ENCODE assay signal across 29 cellular contexts in genomic region chr2:121884515-121884915, GRCh38.
A peak's percentile ranks its signal among the peaks of the same experiment; 100 is the strongest.
DNase-seq lines count a peak whose midpoint lies in the region; ATAC-seq, FAIRE-seq and TF ChIP-seq lines count a peak whose summit lies in the region.
"Had no signal": no experiment of that assay in that cellular context is flagged by ENCODE, and none has a peak within 500 bp of the region (broad histone marks: within the 10 kb centered on the region; RNA-seq: fewer than 3 reads in every experiment).

No MANE protein-coding gene starts in this region.

- H3K23ac ChIP-seq in mesendoderm (ENCODE audit: low read length) = no peak overlapping the region
- H3K23ac ChIP-seq in H9 (ENCODE audit: insufficient read length, low read depth, low read length) = no peak overlapping the region

- H3K4me1 Mint-ChIP-seq in H9 = peaks cover 10 to 12% of the 10 kb centered on the region in 2 experiments

- H2BK15ac ChIP-seq in mesendoderm (replicated peaks; ENCODE audit: low read depth) (no peak overlapping the region), H9 (ENCODE audit: low read depth, low read length) (no peak overlapping the region)

- FAIRE-seq in HepG2 (lab: Jason Lieb, UNC) = no peak
- FAIRE-seq: A549, frontal cortex had no signal

- no peak overlapping the region for H3K4me3 ChIP-seq in liver (ENCODE audit: low read depth in 1 of 3, low read length in 3 of 3)
- no peak overlapping the region for H3K4me3 ChIP-seq in HepG2 (replicated peaks in 1 of 3; ENCODE audit: insufficient read depth in 1 of 3, low read depth in 2 of 3, low read length in 3 of 3)
- no peak overlapping the region for H3K4me3 ChIP-seq in mesendoderm (ENCODE audit: low read length)
- H3K4me3 ChIP-seq: A549, HAP-1, psoas muscle, testis, uterus had no signal

- DNase-seq in HepG2 (ENCODE audit: low spot score) = no peak
- DNase-seq in dermis microvascular lymphatic vessel endothelial cell (ENCODE audit: low read depth in 2 of 2) = peak; percentile 92 to 94
- DNase-seq in mesendoderm = peak; percentile 32
- no peak for DNase-seq in Kasumi-1 (lab: John Stamatoyannopoulos, UW)
- no peak for DNase-seq in GM10248 (ENCODE audit: extremely low spot score)
- DNase-seq in H9 = no peak
- DNase-seq in foreskin keratinocyte = no peak
- DNase-seq: activated CD4-positive, alpha-beta T cell treated with anti-CD3 and anti-CD28 coated beads, Interleukin-2, amount 50 U/mL, for 4 hours; activated naive CD4-positive, alpha-beta T cell treated with anti-CD3 and anti-CD28 coated beads for 36 hours; AML-193; brain microvascular endothelial cell; CD8-positive, alpha-beta T cell; DMS 273 treated with DMSO at 0.1 percent for 48 hours; effector CD8-positive, alpha-beta T cell; mesenchymal stem cell; MV-4-11; NCI-H146; occipital lobe; psoas muscle; SHP77 treated with DMSO at 0.1 percent for 48 hours; stimulated activated naive CD8-positive, alpha-beta T cell treated with anti-CD3 and anti-CD28 coated beads, Interleukin-15, Interleukin-2, amounts not matched to agents 100 U/mL and 50 U/mL, for 24 hours; testis; uterus had no signal

- POLR2A ChIA-PET in HepG2 (lab: Yijun Ruan, JAX) (no interaction called here), GM10248 (lab: Yijun Ruan, JAX) (no interaction called here)

- H3K4me1 ChIP-seq in liver (ENCODE audit: control insufficient read depth in 4 of 4, insufficient read depth in 4 of 4, low read length in 3 of 4) (no peaks in the 10 kb centered on the region), HepG2 (ENCODE audit: insufficient read depth, low read length) (no peaks in the 10 kb centered on the region), mesendoderm (ENCODE audit: control insufficient read depth, low read depth, low read length) (no peaks in the 10 kb centered on the region), H9 (ENCODE audit: insufficient read depth, low read length) (peaks cover 3% of the 10 kb centered on the region; the same call in 1 of the 2 replicates), foreskin keratinocyte (no peaks in the 10 kb centered on the region)
- H3K4me1 ChIP-seq: A549, HAP-1, psoas muscle, testis, uterus had no signal

- H4K91ac ChIP-seq in H9 (ENCODE audit: insufficient read length, low read depth, low read length) = no peak overlapping the region

- H3K9ac ChIP-seq in liver (ENCODE audit: low read depth in 1 of 2, low read length in 2 of 2) = no peak overlapping the region
- H3K9ac ChIP-seq in HepG2 (ENCODE audit: insufficient read depth, low read depth, low read length) = no peak overlapping the region
- no peak overlapping the region for H3K9ac ChIP-seq in mesendoderm (ENCODE audit: low read length)
- H3K9ac ChIP-seq in H9 (ENCODE audit: extremely low read depth, insufficient read length, low read length) = no peak overlapping the region

- H3K79me2 ChIP-seq in HepG2 (ENCODE audit: insufficient read depth, low read length) (no peaks in the 10 kb centered on the region), mesendoderm (ENCODE audit: control insufficient read depth, insufficient read depth, low read length) (no peaks in the 10 kb centered on the region), H9 (ENCODE audit: insufficient read depth, low read length) (no peaks in the 10 kb centered on the region)

- H3K9me3 Mint-ChIP-seq in H9 = peaks cover 2 to 3% of the 10 kb centered on the region in 2 experiments; a peak in 4 of 5 replicates
- H3K9me3 Mint-ChIP-seq: activated naive CD4-positive, alpha-beta T cell treated with anti-CD3 and anti-CD28 coated beads for 36 hours; activated T-helper 1 cell treated with anti-CD3 and anti-CD28 coated beads, Interleukin-12 subunit alpha, Interleukin-12 subunit beta, Interleukin-2, Interleukin-4 antibody, amounts not matched to agents 30 ng/mL and 10 ng/mL and 1 ng/mL, durations not matched to agents 14 hours and 24 hours and 36 hours; CD8-positive, alpha-beta T cell had no signal

- H2AK5ac ChIP-seq in mesendoderm (ENCODE audit: low read length) (no peak overlapping the region), H9 (ENCODE audit: insufficient read length, low read length) (no peak overlapping the region)

- H3K36me3 Mint-ChIP-seq in H9 (ENCODE audit: insufficient read depth in 1 of 3, low read depth in 3 of 3) = peaks cover 0 to 3% (median 2%) of the 10 kb centered on the region in 3 experiments; a peak in 2 of 7 replicates
- H3K36me3 Mint-ChIP-seq: CD8-positive, alpha-beta T cell had no signal

- TF ChIP-seq CTCF in liver (IDR thresholded peaks at IDR 0.05; ENCODE audit: low read depth, low read length, missing input control) (no peak), HepG2 (CRISPR knock-in tag; IDR thresholded peaks at IDR 0.05) (no peak), GM10248 (IDR thresholded peaks at IDR 0.05; ENCODE audit: control extremely low read depth, extremely low read depth, low read depth, missing control alignments) (no peak), H9 (conservative IDR thresholded peaks at IDR 0.05) (no peak), foreskin keratinocyte (conservative IDR thresholded peaks at IDR 0.05) (no peak)

- H3T11ph ChIP-seq in H9 (ENCODE audit: low read length) = no peak overlapping the region

- no peak overlapping the region for H3K56ac ChIP-seq in mesendoderm (ENCODE audit: low read length)
- H3K56ac ChIP-seq in H9 (ENCODE audit: insufficient read length, low read depth, low read length) = no peak overlapping the region

- TF ChIP-seq EP300 in HepG2 (IDR thresholded peaks at IDR 0.05; ENCODE audit: low read depth in 2 of 2, low read length in 2 of 2) (no peak), HepG2 (CRISPR knock-in tag; IDR thresholded peaks at IDR 0.05; ENCODE audit: borderline replicate concordance) (no peak)

- peak overlapping the region in 1 of 2 donors; percentile 7 for H3K27ac ChIP-seq in liver (ENCODE audit: low read depth in 1 of 2, low read length in 2 of 2)
- H3K27ac ChIP-seq in HepG2 (ENCODE audit: extremely low read length, insufficient read depth, low read length) = no peak overlapping the region
- no peak overlapping the region for H3K27ac ChIP-seq in mesendoderm (ENCODE audit: low read depth, low read length)
- no peak overlapping the region for H3K27ac ChIP-seq in H9 (ENCODE audit: insufficient read length, low read depth, low read length)
- H3K27ac ChIP-seq in foreskin keratinocyte = no peak overlapping the region
- H3K27ac ChIP-seq: A549, brain microvascular endothelial cell, psoas muscle, testis, uterus had no signal

- H2BK5ac ChIP-seq in mesendoderm (ENCODE audit: low read length) (no peak overlapping the region), H9 (ENCODE audit: insufficient read length, low read length) (no peak overlapping the region)

- no peak overlapping the region for H3K4me2 ChIP-seq in HepG2 (ENCODE audit: low read depth, low read length)
- no peak overlapping the region for H3K4me2 ChIP-seq in mesendoderm (ENCODE audit: low read length)
- H3K4me2 ChIP-seq in H9 (ENCODE audit: insufficient read depth, insufficient read length, low read length) = no peak overlapping the region
- H3K4me2 ChIP-seq: A549 had no signal

- peaks cover 25% of the 10 kb centered on the region for H3K27me3 Mint-ChIP-seq in H9 (ENCODE audit: low read depth)

- TF ChIP-seq RAD21 in liver (IDR thresholded peaks at IDR 0.05) = no peak
- TF ChIP-seq RAD21 in HepG2 (CRISPR knock-in tag; IDR thresholded peaks at IDR 0.05) = no peak

- 75% methylated on average over 4 of the region's 4 CpGs for WGBS in liver
- 8% methylated on average over 4 of the region's 4 CpGs for WGBS in HepG2 (ENCODE audit: low lambda C conversion rate)
- no CpG with 5 or more reads among the region's 4 CpGs for WGBS in mesendoderm (ENCODE audit: extremely low coverage, insufficient coverage, low lambda C conversion rate)
- no CpG with 5 or more reads among the region's 4 CpGs for WGBS in H9 (ENCODE audit: extremely low coverage, insufficient read length, low lambda C conversion rate)

- H3K14ac ChIP-seq in H9 (ENCODE audit: insufficient read depth, low read length) = no peak overlapping the region

- H4K5ac ChIP-seq in mesendoderm (ENCODE audit: low read length) = no peak overlapping the region
- no peak overlapping the region for H4K5ac ChIP-seq in H9 (ENCODE audit: insufficient read length, low read depth, low read length)

- no TSS peak for BruUV-seq in HepG2 (replicated peaks; lab: Mats Ljungman, UMichigan)

- ATAC-seq in HepG2 (no peak), foreskin keratinocyte (no peak)
- ATAC-seq: A549; CD8-positive, alpha-beta T cell; esophagus mucosa; psoas muscle; stimulated activated naive CD8-positive, alpha-beta T cell treated with anti-CD3 and anti-CD28 coated beads, Interleukin-15, Interleukin-2, amounts not matched to agents 100 U/mL and 50 U/mL, for 24 hours had no signal

- H3K36me3 ChIP-seq in liver (ENCODE audit: control insufficient read depth in 4 of 4, insufficient read depth in 3 of 4, low read depth in 1 of 4, low read length in 3 of 4) (no peaks in the 10 kb centered on the region), HepG2 (replicated peaks in 1 of 2; ENCODE audit: control insufficient read depth in 1 of 2, insufficient read depth in 2 of 2, low read length in 2 of 2) (no peaks in the 10 kb centered on the region), mesendoderm (ENCODE audit: control insufficient read depth, insufficient read depth, low read length) (no peaks in the 10 kb centered on the region)
- H3K36me3 ChIP-seq: brain microvascular endothelial cell, HAP-1, uterus had no signal

- CTCF ChIA-PET in HepG2 (lab: Yijun Ruan, JAX; ENCODE audit: low intra/inter-chr PET ratio, low total read pairs) (no interaction called here), GM10248 (lab: Yijun Ruan, JAX) (interaction anchor here (1.8 kb wide), 1 partner anchor 13 kb away, joined by 7 read pairs; no protein-coding TSS in a partner anchor)

- H2BK20ac ChIP-seq in H9 (ENCODE audit: low read depth, low read length, poor library complexity, severe bottlenecking) = no peak overlapping the region

- H2BK120ac ChIP-seq in mesendoderm (ENCODE audit: low read depth, low read length) (no peak overlapping the region), H9 (ENCODE audit: low read depth, low read length, poor library complexity, severe bottlenecking) (no peak overlapping the region)

- H3K79me1 ChIP-seq in mesendoderm (ENCODE audit: low read length) (no peaks in the 10 kb centered on the region), H9 (ENCODE audit: insufficient read depth, low read depth, low read length, poor library complexity, severe bottlenecking) (no peaks in the 10 kb centered on the region)

- no peak overlapping the region for H3K4ac ChIP-seq in mesendoderm (ENCODE audit: low read depth, low read length)
- H3K4ac ChIP-seq in H9 (ENCODE audit: low read depth, low read length) = no peak overlapping the region

- H4K20me1 ChIP-seq in HepG2 (ENCODE audit: insufficient read depth, low read length) (no peaks in the 10 kb centered on the region), H9 (ENCODE audit: control insufficient read depth, insufficient read depth, insufficient read length) (no peaks in the 10 kb centered on the region)

- H3K27me3 ChIP-seq in liver (ENCODE audit: control insufficient read depth in 4 of 4, insufficient read depth in 4 of 4, low read length in 3 of 4) (peaks cover 0 to 5% (median 0%) of the 10 kb centered on the region in 4 donors), HepG2 (ENCODE audit: control insufficient read depth in 1 of 2, insufficient read depth in 2 of 2, low read length in 2 of 2) (peaks cover 7 to 34% of the 10 kb centered on the region in 2 experiments; a peak in 3 of 5 replicates), mesendoderm (ENCODE audit: insufficient read depth, low read length, poor library complexity) (no peaks in the 10 kb centered on the region), H9 (ENCODE audit: insufficient read depth, low read length) (no peaks in the 10 kb centered on the region), foreskin keratinocyte (no peaks in the 10 kb centered on the region)
- H3K27me3 ChIP-seq: brain microvascular endothelial cell, testis, uterus had no signal

- no peak overlapping the region for H4K8ac ChIP-seq in mesendoderm (ENCODE audit: low read depth, low read length)
- no peak overlapping the region for H4K8ac ChIP-seq in H9 (replicated peaks; ENCODE audit: insufficient read length, low read depth, low read length)

- H3K9me3 ChIP-seq in liver (ENCODE audit: control insufficient read depth in 4 of 4, low read length in 3 of 4) (no peaks in the 10 kb centered on the region), HepG2 (ENCODE audit: low read length) (no peaks in the 10 kb centered on the region), H9 (ENCODE audit: control insufficient read depth, low read depth, low read length) (no peaks in the 10 kb centered on the region)
- H3K9me3 ChIP-seq: A549, HAP-1, psoas muscle, testis, uterus had no signal

- H3K27ac Mint-ChIP-seq in H9 = no peak overlapping the region
- H3K27ac Mint-ChIP-seq: activated naive CD4-positive, alpha-beta T cell treated with anti-CD3 and anti-CD28 coated beads for 36 hours; activated T-helper 1 cell treated with anti-CD3 and anti-CD28 coated beads, Interleukin-12 subunit alpha, Interleukin-12 subunit beta, Interleukin-2, Interleukin-4 antibody, amounts not matched to agents 30 ng/mL and 10 ng/mL and 1 ng/mL, durations not matched to agents 14 hours and 24 hours and 36 hours; CD8-positive, alpha-beta T cell had no signal

- in situ Hi-C loops in HepG2 (cut with HindIII; ENCODE audit: extremely low pct_ligation_motif_present, low pct_unique_long_range_greater_than_20kb) = no loop called here

- H3K23me2 ChIP-seq in H9 (ENCODE audit: insufficient read length, low read depth, low read length, poor library complexity, severe bottlenecking) = no peaks in the 10 kb centered on the region

- H2BK12ac ChIP-seq in H9 (ENCODE audit: insufficient read length, low read depth, low read length) = no peak overlapping the region

- no peak for TF ChIP-seq POLR2A in HepG2 (IDR thresholded peaks at IDR 0.05; ENCODE audit: insufficient read depth in 1 of 2, low read depth in 2 of 2, low read length in 2 of 2)

- H3K18ac ChIP-seq in mesendoderm (ENCODE audit: low read length) (no peak overlapping the region), H9 (ENCODE audit: insufficient read length, low read depth, low read length) (no peak overlapping the region)

- H2AFZ ChIP-seq in HepG2 (ENCODE audit: low read length) = no peak overlapping the region
- no peak overlapping the region for H2AFZ ChIP-seq in H9 (ENCODE audit: low read length)

- no peak overlapping the region for H3K4me3 Mint-ChIP-seq in H9
- H3K4me3 Mint-ChIP-seq: activated naive CD4-positive, alpha-beta T cell treated with anti-CD3 and anti-CD28 coated beads for 36 hours; activated T-helper 1 cell treated with anti-CD3 and anti-CD28 coated beads, Interleukin-12 subunit alpha, Interleukin-12 subunit beta, Interleukin-2, Interleukin-4 antibody, amounts not matched to agents 30 ng/mL and 10 ng/mL and 1 ng/mL, durations not matched to agents 14 hours and 24 hours and 36 hours; CD8-positive, alpha-beta T cell had no signal

- intact Hi-C loops in HepG2 (cut with micrococcal nuclease; ENCODE audit: unreplicated experiment) = no loop called here

Comparison
In these comparisons a context has a peak if more than half of its experiments do, and no peak if none do; other contexts are left out.
1. DNase-seq: peak in dermis microvascular lymphatic vessel endothelial cell (2 of 2) and mesendoderm (single experiment); none in HepG2 (single experiment), Kasumi-1 (0 of 2), GM10248 (single experiment), H9 (single experiment) and foreskin keratinocyte (0 of 2).